28 cellular contexts compared by ENCODE assay signal in the genomic region with DNA sequence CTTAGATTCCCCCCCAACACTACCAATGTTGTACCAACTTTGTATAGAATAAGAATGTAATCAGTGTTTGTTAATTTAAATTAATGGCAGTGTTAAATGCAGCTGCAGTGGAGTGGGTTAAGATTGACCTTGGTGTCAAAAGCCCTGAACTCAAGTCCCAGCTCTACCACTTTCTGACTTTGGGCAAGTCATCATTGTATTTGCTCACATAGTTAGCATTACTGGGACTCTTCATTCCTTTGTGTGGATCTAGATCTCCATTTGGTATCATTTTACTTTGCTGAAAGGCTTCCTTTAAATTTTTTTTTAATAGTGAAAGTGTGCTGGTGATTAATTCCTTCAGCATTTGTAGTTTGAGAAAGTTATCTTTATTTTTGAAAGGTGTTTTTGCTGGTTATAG.
"Had no signal": no experiment of that assay in that cellular context is flagged by ENCODE, and none has a peak within 500 bp of the region (broad histone marks: within the 10 kb centered on the region; RNA-seq: fewer than 3 reads in every experiment).

No MANE protein-coding gene starts in this region.

- ATAC-seq: activated CD4-positive, CD25-positive, alpha-beta regulatory T cell treated with anti-CD3 and anti-CD28 coated beads, Interleukin-2, amount 50 U/mL, for 24 hours; activated CD8-positive, alpha-beta T cell treated with anti-CD3 and anti-CD28 coated beads for 36 hours; activated T-cell treated with anti-CD3 and anti-CD28 coated beads, Interleukin-2, amount 50 U/mL, for 4 hours; activated T-helper 17 cell treated with anti-CD3 and anti-CD28 coated beads, Interleukin-2, amount 50 U/mL, for 72 hours; esophagus mucosa; heart left ventricle had no signal

- H3K27me3 Mint-ChIP-seq: activated B cell treated with CpG ODN at 0.5 μM for 24 hours had no signal

- H3K36me3 ChIP-seq: ascending aorta, breast epithelium, cardiac muscle cell, colonic mucosa, heart left ventricle had no signal

- DNase-seq: activated B cell treated with CpG ODN at 0.5 μM for 24 hours; activated CD4-positive, alpha-beta T cell treated with anti-CD3 and anti-CD28 coated beads for 48 hours; activated CD4-positive, alpha-beta T cell treated with anti-CD3 and anti-CD28 coated beads, Interleukin-2, amount 50 U/mL, for 1 hour; activated CD4-positive, alpha-beta T cell treated with anti-CD3 and anti-CD28 coated beads, Interleukin-2, amount 50 U/mL, for 48 hours; activated CD8-positive, alpha-beta memory T cell treated with anti-CD3 and anti-CD28 coated beads for 24 hours; activated CD8-positive, alpha-beta T cell treated with anti-CD3 and anti-CD28 coated beads for 36 hours; activated effector memory CD4-positive, alpha-beta T cell treated with Interleukin-2 at 50 U/mL for 16 hours; activated gamma-delta T cell treated with Interleukin-2 at 50 U/mL for 16 hours; activated naive CD4-positive, alpha-beta T cell treated with Interleukin-2 at 50 U/mL for 16 hours; activated naive CD8-positive, alpha-beta T cell treated with anti-CD3 and anti-CD28 coated beads, Interleukin-2, amount 10 ng/mL, durations not matched to agents 7 days and 5 days; activated T-cell treated with anti-CD3 and anti-CD28 coated beads, Interleukin-2, amount 50 U/mL, for 4 hours; central memory CD4-positive, alpha-beta T cell; cerebellar nuclear complex; colonic mucosa; effector memory CD4-positive, alpha-beta T cell; endodermal cell; foreskin fibroblast; glutamatergic neuron; heart left ventricle; T-helper 2 cell had no signal

- H3K9me3 ChIP-seq: ascending aorta, breast epithelium, colonic mucosa had no signal

- H3K27ac ChIP-seq: ascending aorta, breast epithelium, cardiac muscle cell, colonic mucosa, heart left ventricle had no signal

- H3K4me3 Mint-ChIP-seq: activated B cell treated with CpG ODN at 0.5 μM for 24 hours; activated CD8-positive, alpha-beta T cell treated with anti-CD3 and anti-CD28 coated beads for 36 hours; activated naive CD4-positive, alpha-beta T cell treated with anti-CD3 and anti-CD28 coated beads, Interleukin-2, amount 50 U/mL, for 24 hours; activated naive CD8-positive, alpha-beta T cell treated with anti-CD3 and anti-CD28 coated beads, Interleukin-2, amount 10 ng/mL, durations not matched to agents 7 days and 5 days; activated T-cell treated with anti-CD3 and anti-CD28 coated beads, Interleukin-2, amount 50 U/mL, for 4 hours; activated T-helper 17 cell treated with anti-CD3 and anti-CD28 coated beads, Interleukin-2, amount 50 U/mL, for 72 hours; brain; endodermal cell had no signal

- H3K9me3 Mint-ChIP-seq: activated naive CD4-positive, alpha-beta T cell treated with anti-CD3 and anti-CD28 coated beads, Interleukin-2, amount 50 U/mL, for 24 hours; activated T-cell treated with anti-CD3 and anti-CD28 coated beads, Interleukin-2, amount 50 U/mL, for 4 hours; activated T-helper 17 cell treated with anti-CD3 and anti-CD28 coated beads, Interleukin-2, amount 50 U/mL, for 72 hours had no signal

- H3K36me3 Mint-ChIP-seq: activated naive CD4-positive, alpha-beta T cell treated with anti-CD3 and anti-CD28 coated beads, Interleukin-2, amount 50 U/mL, for 24 hours; activated naive CD8-positive, alpha-beta T cell treated with anti-CD3 and anti-CD28 coated beads, Interleukin-2, amount 10 ng/mL, durations not matched to agents 7 days and 5 days; brain had no signal

- H3K4me1 ChIP-seq: ascending aorta, colonic mucosa, heart left ventricle had no signal

- H3K27me3 ChIP-seq: ascending aorta, breast epithelium, cardiac muscle cell, colonic mucosa, heart left ventricle had no signal

- H3K4me1 Mint-ChIP-seq: activated B cell treated with CpG ODN at 0.5 μM for 24 hours; activated naive CD4-positive, alpha-beta T cell treated with anti-CD3 and anti-CD28 coated beads, Interleukin-2, amount 50 U/mL, for 24 hours; activated naive CD8-positive, alpha-beta T cell treated with anti-CD3 and anti-CD28 coated beads, Interleukin-2, amount 10 ng/mL, durations not matched to agents 7 days and 5 days; activated T-helper 17 cell treated with anti-CD3 and anti-CD28 coated beads, Interleukin-2, amount 50 U/mL, for 72 hours; brain had no signal

- H3K4me3 ChIP-seq: ascending aorta, breast epithelium, cardiac muscle cell, colonic mucosa, heart left ventricle had no signal

- H3K27ac Mint-ChIP-seq: activated B cell treated with CpG ODN at 0.5 μM for 24 hours; activated CD8-positive, alpha-beta T cell treated with anti-CD3 and anti-CD28 coated beads for 36 hours; activated naive CD4-positive, alpha-beta T cell treated with anti-CD3 and anti-CD28 coated beads, Interleukin-2, amount 50 U/mL, for 24 hours; activated naive CD8-positive, alpha-beta T cell treated with anti-CD3 and anti-CD28 coated beads, Interleukin-2, amount 10 ng/mL, durations not matched to agents 7 days and 5 days; activated T-helper 17 cell treated with anti-CD3 and anti-CD28 coated beads, Interleukin-2, amount 50 U/mL, for 72 hours; brain had no signal
